8 cellular contexts compared by ENCODE assay signal in genomic region chr1:230977781-230978490, GRCh38.
DNase-seq lines count a peak whose midpoint lies in the region; ATAC-seq lines count a peak whose summit lies in the region.

No MANE protein-coding gene starts in this region.

- DNase-seq in NCI-H2081 (lab: John Stamatoyannopoulos, UW): peak; percentile 71 to 78
- DNase-seq in NCI-H2081 treated with DMSO at 0.1 percent for 48 hours (lab: John Stamatoyannopoulos, UW): no peak
- DNase-seq in NCI-H2029 (lab: John Stamatoyannopoulos, UW): peak; percentile 59
- DNase-seq in activated CD4-positive, alpha-beta T cell treated with anti-CD3 and anti-CD28 coated beads for 48 hours: peak; percentile 46
- DNase-seq in effector memory CD4-positive, alpha-beta T cell: peak in 2 of 3 donors; percentile 20 to 24
- peak; percentile 32 for DNase-seq in midbrain (lab: John Stamatoyannopoulos, UW)
- DNase-seq in stimulated activated naive CD4-positive, alpha-beta T cell (lab: John Stamatoyannopoulos, UW): peak in 4 of 6 experiments; percentile 33 to 50 (median 46)

- H3K36me3 ChIP-seq in effector memory CD4-positive, alpha-beta T cell (ENCODE audit: control insufficient read depth, insufficient read depth, low read length): peaks cover 3% of the 10 kb centered on the region

- H3K4me3 ChIP-seq in effector memory CD4-positive, alpha-beta T cell (ENCODE audit: insufficient read depth, low read depth, low read length, poor library complexity, severe bottlenecking): peak overlapping the region; percentile 64

- peaks cover 48% of the 10 kb centered on the region for H3K4me1 ChIP-seq in effector memory CD4-positive, alpha-beta T cell (ENCODE audit: control insufficient read depth, insufficient read depth, low read length, poor library complexity, severe bottlenecking)

- peak; percentile 4 for ATAC-seq in HG02870 (IDR thresholded peaks at IDR 0.05; ENCODE audit: unreplicated experiment)

- peak overlapping the region; percentile 69 for H3K27ac ChIP-seq in effector memory CD4-positive, alpha-beta T cell (ENCODE audit: insufficient read depth, low read length, poor library complexity, severe bottlenecking)

- no peaks in the 10 kb centered on the region for H3K27me3 ChIP-seq in effector memory CD4-positive, alpha-beta T cell (replicated peaks; ENCODE audit: control insufficient read depth, insufficient read depth, low read length, poor library complexity, severe bottlenecking)

- no peaks in the 10 kb centered on the region for H3K9me3 ChIP-seq in effector memory CD4-positive, alpha-beta T cell (ENCODE audit: control insufficient read depth, low read length)
